ENCODE assay signal across 9 cellular contexts in the genomic region with DNA sequence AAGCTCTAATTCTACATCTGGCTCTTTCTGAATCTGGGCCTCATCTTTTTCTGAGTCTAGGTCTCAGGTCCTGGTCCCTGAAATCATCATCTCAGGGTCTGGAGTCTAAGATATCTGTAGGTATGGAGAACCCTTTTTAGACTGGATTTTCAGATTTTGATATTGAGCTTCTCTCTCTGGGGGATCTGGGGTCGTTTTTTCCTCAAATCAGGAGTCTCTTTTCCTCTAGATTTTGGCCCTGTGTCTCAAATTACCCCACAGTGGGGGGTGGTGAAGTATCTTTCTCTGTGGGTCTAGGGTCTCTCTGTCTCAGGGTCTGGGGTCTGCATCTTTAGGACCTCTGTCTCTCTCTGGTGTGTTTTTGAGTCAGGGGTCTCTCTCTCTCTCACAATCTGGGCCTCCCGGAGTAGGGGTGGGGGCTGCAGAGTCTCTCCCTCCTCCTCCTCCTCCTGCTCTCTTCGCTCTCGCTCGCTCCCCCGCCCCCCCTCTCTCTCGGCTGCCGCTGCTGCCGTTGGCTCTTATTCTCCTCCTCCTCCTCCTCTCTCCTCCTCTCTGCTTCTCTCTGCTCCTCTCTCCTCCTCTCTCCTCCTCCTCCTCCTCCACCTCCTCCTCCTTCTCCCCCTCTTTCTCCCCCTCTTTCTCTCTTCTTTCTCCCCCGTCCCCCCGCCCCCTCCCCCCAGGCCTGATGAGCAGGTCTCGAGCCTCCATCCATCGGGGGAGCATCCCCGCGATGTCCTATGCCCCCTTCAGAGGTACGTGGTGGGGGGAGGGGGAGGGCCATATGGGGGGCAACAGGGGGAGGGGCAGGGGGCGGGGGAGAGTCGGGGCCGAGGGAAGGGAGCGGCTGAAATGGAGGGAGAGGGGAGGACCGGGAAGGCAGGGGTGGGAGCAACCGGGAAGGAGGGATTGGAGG. TPM values are rescaled to one million over a fixed set of nuclear protein-coding genes. Genes with fewer than 3 reads are reported as not detected.
DNase-seq lines count a peak whose midpoint lies in the region; FAIRE-seq and TF ChIP-seq lines count a peak whose summit lies in the region.
"Had no signal": no experiment of that assay in that cellular context is flagged by ENCODE, and none has a peak within 500 bp of the region (broad histone marks: within the 10 kb centered on the region; RNA-seq: fewer than 3 reads in every experiment).

A gene (plus strand): TSS at position 486 of the 913 bp plus-strand sequence. CDS start 200 bp downstream, at position 686.

- BruUV-seq in endothelial cell of umbilical vein (replicated peaks; lab: Mats Ljungman, UMichigan): no TSS peak

- H4K20me1 ChIP-seq in endothelial cell of umbilical vein (replicated peaks; ENCODE audit: control insufficient read depth, extremely low read depth, insufficient read depth, low read length): no peaks in the 10 kb centered on the region

- TF ChIP-seq POLR2A in endothelial cell of umbilical vein (IDR thresholded peaks at IDR 0.05; ENCODE audit: low read depth, low read length): no peak

- no peak within 1 kb of the TSS for H3K4me2 ChIP-seq in endothelial cell of umbilical vein (ENCODE audit: insufficient read depth, low read length)

- peaks cover 16% of the 10 kb centered on the region in 2 experiments for H3K27me3 ChIP-seq in endothelial cell of umbilical vein (ENCODE audit: control insufficient read depth in 2 of 2, insufficient read depth in 2 of 2, low read length in 2 of 2)
- no peaks in the 10 kb centered on the region for H3K27me3 ChIP-seq in muscle layer of colon (ENCODE audit: control insufficient read depth in 1 of 2, insufficient read depth in 2 of 2, low read length in 2 of 2)
- no peaks in the 10 kb centered on the region for H3K27me3 ChIP-seq in tibial artery

- H3K4me1 ChIP-seq in endothelial cell of umbilical vein (ENCODE audit: control insufficient read depth, extremely low read depth, insufficient read depth, low read length) (peaks cover 22% of the 10 kb centered on the region), muscle layer of colon (ENCODE audit: insufficient read depth, low read length) (peaks cover 57% of the 10 kb centered on the region), tibial artery (peaks cover 0 to 65% (median 46%) of the 10 kb centered on the region in 4 donors)

- H2AFZ ChIP-seq in endothelial cell of umbilical vein (ENCODE audit: low read depth, low read length): peak within 1 kb of the TSS; percentile 44

- no peaks in the 10 kb centered on the region for H3K9me1 ChIP-seq in endothelial cell of umbilical vein (replicated peaks; ENCODE audit: control insufficient read depth, extremely low read depth, insufficient read depth, low read length)

- peaks cover 0 to 4% of the 10 kb centered on the region in 2 experiments for H3K36me3 ChIP-seq in endothelial cell of umbilical vein (ENCODE audit: control insufficient read depth in 2 of 2, extremely low read depth in 1 of 2, insufficient read depth in 2 of 2, low read length in 2 of 2)
- peaks cover 17% of the 10 kb centered on the region for H3K36me3 ChIP-seq in muscle layer of colon (ENCODE audit: insufficient read depth, low read length)
- peaks cover 12 to 19% (median 14%) of the 10 kb centered on the region in 3 donors for H3K36me3 ChIP-seq in tibial artery

- H3K9ac ChIP-seq in endothelial cell of umbilical vein (replicated peaks; ENCODE audit: extremely low read depth, insufficient read depth, low read length) (no peak within 1 kb of the TSS), muscle layer of colon (ENCODE audit: low read length) (peak within 1 kb of the TSS; percentile 72)

- peaks cover 12% of the 10 kb centered on the region for H3K79me2 ChIP-seq in endothelial cell of umbilical vein (ENCODE audit: control insufficient read depth, insufficient read depth, low read length)

- no peak for TF ChIP-seq CTCF in endothelial cell of umbilical vein (IDR thresholded peaks at IDR 0.05; ENCODE audit: extremely low read depth in 1 of 2, insufficient read depth in 1 of 2, low read depth in 1 of 2, low read length in 2 of 2)
- no peak for TF ChIP-seq CTCF in tibial artery (IDR thresholded peaks at IDR 0.05)

- POLR2A ChIA-PET in activated CD8-positive, alpha-beta memory T cell treated with anti-CD3 and anti-CD28 coated beads for 36 hours (lab: Charles Lee): interaction anchor here (1.5 kb wide), 1 partner anchor 9 kb away, joined by 6 read pairs; no protein-coding TSS in a partner anchor
- POLR2A ChIA-PET in endothelial cell of umbilical vein (lab: Charles Lee): no interaction called here

- dilution Hi-C loops in endothelial cell of umbilical vein (cut with MboI; ENCODE audit: extremely low pct_ligation_motif_present, low sequenced_read_pairs): no loop called here

- CTCF ChIA-PET in activated CD8-positive, alpha-beta memory T cell treated with anti-CD3 and anti-CD28 coated beads for 36 hours (lab: Charles Lee): interaction anchor here (1.2 to 1.3 kb wide), 3 partner anchors 11 to 102 kb away, joined by 3 to 4 read pairs (median 3); a partner anchor contains a TSS
- CTCF ChIA-PET in endothelial cell of umbilical vein (lab: Charles Lee): no interaction called here

- H3K4me3 ChIP-seq in endothelial cell of umbilical vein (replicated peaks in 1 of 3; ENCODE audit: insufficient read depth in 1 of 3, low read depth in 1 of 3, low read length in 3 of 3) (peak within 1 kb of the TSS in 1 of 3 experiments; percentile 6), muscle layer of colon (ENCODE audit: low read depth in 1 of 2, low read length in 2 of 2) (peak within 1 kb of the TSS in 1 of 2 donors; percentile 42), tibial artery (peak within 1 kb of the TSS; percentile 54 to 57)

- no peak for DNase-seq in activated CD8-positive, alpha-beta memory T cell treated with anti-CD3 and anti-CD28 coated beads for 24 hours
- DNase-seq in activated CD4-positive, alpha-beta T cell treated with anti-CD3 and anti-CD28 coated beads, Interleukin-2, amount 50 U/mL, for 1 hour: peak; percentile 52
- DNase-seq in endothelial cell of umbilical vein (ENCODE audit: low read depth, low spot score) (no peak), tibial artery (peak; percentile 77 to 90), hepatic stellate cell (ENCODE audit: low spot score) (no peak), CD1c-positive myeloid dendritic cell (ENCODE audit: extremely low spot score) (no peak)

- intact Hi-C loops in endothelial cell of umbilical vein (cut with micrococcal nuclease): loop anchor here (10.0 kb wide), 1 partner anchor 445 kb away; no protein-coding TSS in a partner anchor
- intact Hi-C loops in tibial artery (cut with DNase I; ENCODE audit: low total_unique reads): loop anchor here (10.0 kb wide), 3 partner anchors 105 to 805 kb away; a partner anchor contains a TSS

- H3K9me3 ChIP-seq in endothelial cell of umbilical vein (replicated peaks; ENCODE audit: control insufficient read depth, insufficient read depth, low read length) (no peaks in the 10 kb centered on the region), muscle layer of colon (ENCODE audit: low read length) (no peaks in the 10 kb centered on the region), tibial artery (no peaks in the 10 kb centered on the region)

- no peak for FAIRE-seq in endothelial cell of umbilical vein (lab: Jason Lieb, UNC)
- FAIRE-seq: bronchial epithelial cell had no signal

- H3K27ac ChIP-seq in endothelial cell of umbilical vein (ENCODE audit: insufficient read depth, low read depth, low read length): no peak within 1 kb of the TSS
- peak within 1 kb of the TSS; percentile 100 for H3K27ac ChIP-seq in muscle layer of colon (ENCODE audit: low read depth, low read length)
- peak within 1 kb of the TSS; percentile 88 to 95 for H3K27ac ChIP-seq in tibial artery

TF ChIP-seq in endothelial cell of umbilical vein, 7 proteins besides CTCF, POLR2A, EP300 and RAD21:
- no peak for TF ChIP-seq GATA2 (IDR thresholded peaks at IDR 0.05; ENCODE audit: insufficient read depth, insufficient read length, low read depth, low read length)
- TF ChIP-seq, protein P1, sequence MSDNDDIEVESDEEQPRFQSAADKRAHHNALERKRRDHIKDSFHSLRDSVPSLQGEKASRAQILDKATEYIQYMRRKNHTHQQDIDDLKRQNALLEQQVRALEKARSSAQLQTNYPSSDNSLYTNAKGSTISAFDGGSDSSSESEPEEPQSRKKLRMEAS (IDR thresholded peaks at IDR 0.05; ENCODE audit: insufficient read depth, insufficient read length): no peak
- TF ChIP-seq MYC (IDR thresholded peaks at IDR 0.05; ENCODE audit: low read depth, low read length): no peak
- TF ChIP-seq FOS (IDR thresholded peaks at IDR 0.05; ENCODE audit: borderline replicate concordance, insufficient read depth, low read length): no peak
- TF ChIP-seq JUN (IDR thresholded peaks at IDR 0.05; ENCODE audit: borderline replicate concordance, insufficient read depth, insufficient read length, low read depth): no peak
- TF ChIP-seq EZH2 (IDR thresholded peaks at IDR 0.05; ENCODE audit: borderline replicate concordance, low read depth, low read length, severe bottlenecking): no peak
- TF ChIP-seq POLR2AphosphoS5 (IDR thresholded peaks at IDR 0.05; ENCODE audit: insufficient read depth, low read depth, low read length): no peak

RNA-seq across cellular contexts. Expression of the gene that starts here (rescaled TPM):
- total RNA-seq in activated CD8-positive, alpha-beta memory T cell treated with anti-CD3 and anti-CD28 coated beads for 36 hours: 10 to 100 TPM; 23.8 to 24.9 TPM
- 14.3 and 15.1 TPM in 2 replicates for total RNA-seq in endothelial cell of umbilical vein
- 7.3 and 7.9 TPM in 2 replicates for polyA plus RNA-seq in endothelial cell of umbilical vein
- polyA plus RNA-seq in endothelial cell of umbilical vein (2011; cell fraction: cytosol; rRNA removed): 3.2 and 3.9 TPM in 2 replicates
- 36.2 and 44.4 TPM in 2 replicates for polyA plus RNA-seq in endothelial cell of umbilical vein (2011; cell fraction: nucleus; rRNA removed)
- 6.4 and 10.8 TPM in 2 replicates for polyA plus RNA-seq in endothelial cell of umbilical vein (2012)
- polyA minus RNA-seq in endothelial cell of umbilical vein: 6.2 and 9.3 TPM in 2 replicates
- 0.31 TPM for polyA minus RNA-seq in endothelial cell of umbilical vein (2011; cell fraction: cytosol; rRNA and poly(A)+ RNA removed)
- 11.4 and 14.9 TPM in 2 replicates for polyA minus RNA-seq in endothelial cell of umbilical vein (2011; cell fraction: nucleus; rRNA and poly(A)+ RNA removed)

Comparison
In these comparisons a context has a peak if more than half of its experiments do, and no peak if none do; other contexts are left out.
1. DNase-seq: peak in activated CD4-positive, alpha-beta T cell treated with anti-CD3 and anti-CD28 coated beads, Interleukin-2, amount 50 U/mL, for 1 hour (single experiment) and tibial artery (2 of 2); none in activated CD8-positive, alpha-beta memory T cell treated with anti-CD3 and anti-CD28 coated beads for 24 hours (single experiment), endothelial cell of umbilical vein (single experiment), hepatic stellate cell (single experiment) and CD1c-positive myeloid dendritic cell (single experiment).